26 cellular contexts compared by ENCODE assay signal in the genomic region with DNA sequence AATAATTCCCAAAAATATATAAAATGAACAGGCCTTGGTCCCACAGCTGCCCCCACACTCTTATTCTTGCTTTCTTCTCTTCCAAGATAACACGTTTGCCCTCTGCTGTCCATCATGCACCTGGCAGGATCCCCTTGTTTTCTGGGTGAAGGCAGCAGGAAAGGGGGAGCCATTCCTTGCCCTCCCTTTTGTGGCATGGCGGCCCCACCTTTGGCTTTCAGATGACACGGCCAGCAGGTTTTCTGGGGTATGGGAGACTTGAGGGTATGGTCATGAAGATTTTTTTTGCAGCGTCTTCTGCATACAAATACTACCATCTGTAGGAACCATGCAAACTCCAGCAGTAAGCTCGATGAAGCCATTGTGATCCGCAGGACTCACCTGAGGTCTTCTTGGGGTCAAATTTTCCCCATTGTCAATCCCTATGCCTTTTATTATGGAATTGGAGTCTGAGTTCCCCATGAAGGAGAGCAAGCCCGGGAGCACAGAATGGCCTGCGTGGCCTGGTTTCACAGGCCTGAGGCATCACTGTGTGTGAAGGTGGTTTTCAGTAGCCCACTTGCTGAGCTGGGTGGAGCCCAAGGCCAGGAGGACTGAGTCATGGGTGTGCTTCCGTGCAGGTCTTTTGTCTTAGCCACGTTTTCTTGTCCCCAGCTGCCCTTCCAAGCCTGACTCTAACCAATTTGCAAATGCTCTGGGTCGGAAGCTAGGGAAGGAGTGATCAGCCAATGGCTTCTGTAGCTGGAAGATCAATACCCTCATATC.
DNase-seq lines count a peak whose midpoint lies in the region; ATAC-seq and TF ChIP-seq lines count a peak whose summit lies in the region.
"Had no signal": no experiment of that assay in that cellular context is flagged by ENCODE, and none has a peak within 500 bp of the region (broad histone marks: within the 10 kb centered on the region; RNA-seq: fewer than 3 reads in every experiment).

No MANE protein-coding gene starts in this region.

- no peaks in the 10 kb centered on the region for H3K27me3 Mint-ChIP-seq in endodermal cell (ENCODE audit: insufficient read depth)

- peaks cover 8% of the 10 kb centered on the region for H3K4me1 Mint-ChIP-seq in endodermal cell
- H3K4me1 Mint-ChIP-seq: CD14-positive monocyte; CD8-positive, alpha-beta memory T cell had no signal

- ATAC-seq in HG03571 (IDR thresholded peaks at IDR 0.05; ENCODE audit: unreplicated experiment) = no peak
- ATAC-seq: HepG2, Panc1 had no signal

- no peak overlapping the region for H3K27ac Mint-ChIP-seq in endodermal cell
- H3K27ac Mint-ChIP-seq: CD14-positive monocyte; CD8-positive, alpha-beta memory T cell had no signal

- TF ChIP-seq POLR2A in spleen (IDR thresholded peaks at IDR 0.05) = no peak

- H3K36me3 ChIP-seq in endodermal cell (ENCODE audit: control insufficient read depth, insufficient read depth, low read length) (no peaks in the 10 kb centered on the region), spleen (no peaks in the 10 kb centered on the region)
- H3K36me3 ChIP-seq: BE2C had no signal

- no peak overlapping the region for H3K4me3 Mint-ChIP-seq in endodermal cell
- H3K4me3 Mint-ChIP-seq: CD14-positive monocyte had no signal

- DNase-seq in NCI-H1417 (lab: John Stamatoyannopoulos, UW) (peak in 2 of 3 experiments; percentile 23 to 30), NCI-H1417 treated with DMSO at 0.1 percent for 48 hours (lab: John Stamatoyannopoulos, UW) (no peak), NCI-H146 treated with DMSO at 0.1 percent for 48 hours (lab: John Stamatoyannopoulos, UW; ENCODE audit: unreplicated experiment) (peak; percentile 61), endodermal cell (peak; percentile 24), spleen (peak; percentile 35), inferior parietal cortex (ENCODE audit: extremely low spot score) (no peak)
- DNase-seq: ACHN; BE2C; CD8-positive, alpha-beta memory T cell; DMS 273 treated with DMSO at 0.1 percent for 48 hours; DMS79; HCEC 1CT; Karpas-422; NCI-H1092 treated with DMSO at 0.1 percent for 48 hours; NCI-H1694 treated with DMSO at 0.1 percent for 48 hours; NCI-H2081; NCI-H2227 treated with DMSO at 0.1 percent for 48 hours; NCI-H526 treated with DMSO at 0.1 percent for 48 hours; SIG-M5 had no signal

- H3K36me3 Mint-ChIP-seq in endodermal cell (ENCODE audit: low read depth) = no peaks in the 10 kb centered on the region
- H3K36me3 Mint-ChIP-seq: CD14-positive monocyte; CD8-positive, alpha-beta memory T cell had no signal

- H3K9me3 ChIP-seq in endodermal cell (ENCODE audit: control insufficient read depth, low read length) (no peaks in the 10 kb centered on the region), spleen (no peaks in the 10 kb centered on the region)
- H3K9me3 ChIP-seq: BE2C had no signal

- H3K4me3 ChIP-seq in endodermal cell (ENCODE audit: low read length) (no peak overlapping the region), spleen (no peak overlapping the region)
- H3K4me3 ChIP-seq: SK-N-MC had no signal

- H3K27me3 ChIP-seq in endodermal cell (ENCODE audit: control insufficient read depth, insufficient read depth, low read length, poor library complexity, severe bottlenecking) = no peaks in the 10 kb centered on the region
- peaks cover 0 to 4% (median 0%) of the 10 kb centered on the region in 7 donors for H3K27me3 ChIP-seq in spleen (replicated peaks in 1 of 7)
- H3K27me3 ChIP-seq: BE2C had no signal

- WGBS in endodermal cell (ENCODE audit: insufficient coverage in 1 of 2, insufficient read length in 1 of 2), 2 experiments = 86 to 89% methylated on average over 6 to 11 of the region's 11 CpGs
- 88 to 93% (median 89%) methylated on average over 11 of the region's 11 CpGs for WGBS in spleen, 5 donors

- H3K9me3 Mint-ChIP-seq in endodermal cell = peaks cover 8% of the 10 kb centered on the region

- intact Hi-C loops in spleen (cut with DNase I; ENCODE audit: low total_unique reads) = no loop called here

- no peaks in the 10 kb centered on the region for H3K4me1 ChIP-seq in endodermal cell (ENCODE audit: control insufficient read depth, insufficient read depth, low read length)
- H3K4me1 ChIP-seq in spleen = no peaks in the 10 kb centered on the region
- H3K4me1 ChIP-seq: BE2C had no signal

- no peak overlapping the region for H3K9ac ChIP-seq in endodermal cell (ENCODE audit: extremely low read depth, low read length, poor library complexity, severe bottlenecking)

- TF ChIP-seq CTCF in endodermal cell (conservative IDR thresholded peaks at IDR 0.05) (no peak), spleen (IDR thresholded peaks at IDR 0.05 in 8 of 11, conservative IDR thresholded peaks at IDR 0.05 in 3 of 11) (no peak)

- H3K27ac ChIP-seq in endodermal cell (ENCODE audit: low read depth, low read length) = no peak overlapping the region
- H3K27ac ChIP-seq in spleen = no peak overlapping the region
- H3K27ac ChIP-seq: 22Rv1, RWPE1, SK-N-MC had no signal

Comparison
In these comparisons a context has a peak if more than half of its experiments do, and no peak if none do; other contexts are left out.
1. DNase-seq: peak in NCI-H1417 (2 of 3), NCI-H146 treated with DMSO at 0.1 percent for 48 hours (single experiment), endodermal cell (single experiment) and spleen (single experiment); none in NCI-H1417 treated with DMSO at 0.1 percent for 48 hours (single experiment) and inferior parietal cortex (single experiment).